In genomic region chr3:64892664-64893309, GRCh38 we compare ENCODE assay signal across 23 cellular contexts.
DNase-seq lines count a peak whose midpoint lies in the region; ATAC-seq, FAIRE-seq and TF ChIP-seq lines count a peak whose summit lies in the region.
"Had no signal": no experiment of that assay in that cellular context is flagged by ENCODE, and none has a peak within 500 bp of the region (broad histone marks: within the 10 kb centered on the region; RNA-seq: fewer than 3 reads in every experiment).

No MANE protein-coding gene starts in this region.

- BruUV-seq in K562 (replicated peaks; lab: Mats Ljungman, UMichigan) = no TSS peak

- H4K20me1 ChIP-seq in K562 (replicated peaks; ENCODE audit: control insufficient read depth, insufficient read depth, low read length) = no peaks in the 10 kb centered on the region

- TF ChIP-seq POLR2A in K562 (conservative IDR thresholded peaks at IDR 0.05) (no peak), testis (IDR thresholded peaks at IDR 0.05) (no peak)

- no peaks in the 10 kb centered on the region for H3K9me1 ChIP-seq in K562 (ENCODE audit: control insufficient read depth, insufficient read depth, low read length)

- no peak for TF ChIP-seq RAD21 in K562 (CRISPR knock-in tag; conservative IDR thresholded peaks at IDR 0.05 in 1 of 2, IDR thresholded peaks at IDR 0.05 in 1 of 2)

- ATAC-seq in K562 (no peak), left lung (peak; percentile 65), HG02981 (IDR thresholded peaks at IDR 0.05; ENCODE audit: unreplicated experiment) (no peak), HG03565 (IDR thresholded peaks at IDR 0.05; ENCODE audit: unreplicated experiment) (no peak)
- ATAC-seq: GM23338 had no signal

- H3K4me3 ChIP-seq in K562 (no peak overlapping the region), epithelial cell of esophagus (ENCODE audit: low read length) (no peak overlapping the region), left lung (no peak overlapping the region), testis (no peak overlapping the region)
- H3K4me3 ChIP-seq: GM23338 had no signal

- no peak overlapping the region for H2AFZ ChIP-seq in K562 (ENCODE audit: low read depth, low read length)
- H2AFZ ChIP-seq: GM23338 had no signal

- 60% methylated on average over 3 of the region's 5 CpGs for WGBS in K562 (ENCODE audit: insufficient coverage, low coverage, missing lambda C conversion rate)
- 69 to 83% methylated on average over 5 of the region's 5 CpGs for WGBS in testis, 2 donors

- H3K9ac ChIP-seq in K562 (ENCODE audit: insufficient read depth in 1 of 2, low read depth in 2 of 2, low read length in 2 of 2) = no peak overlapping the region

- intact Hi-C loops in K562 (cut with micrococcal nuclease) = no loop called here
- intact Hi-C loops in left lung (cut with DNase I) = no loop called here
- intact Hi-C loops in testis (cut with DNase I; ENCODE audit: low total_unique reads) = no loop called here

- H3K27ac ChIP-seq in K562 (ENCODE audit: extremely low read depth, low read depth, low read length) (no peak overlapping the region), left lung (no peak overlapping the region), testis (no peak overlapping the region)

- TF ChIP-seq EP300 in K562 (IDR thresholded peaks at IDR 0.05; ENCODE audit: low read length) = no peak

- DNase-seq in K562 (ENCODE audit: extremely low read depth in 1 of 4, low spot score in 3 of 4) (peak in 3 of 4 experiments; percentile 25 to 27 (median 26)), epithelial cell of esophagus (ENCODE audit: low read depth) (peak; percentile 56), left lung (no peak), testis (peak; percentile 41), DMS153 treated with DMSO at 0.1 percent for 48 hours (lab: John Stamatoyannopoulos, UW; ENCODE audit: unreplicated experiment) (no peak), hepatic stellate cell (ENCODE audit: low spot score) (no peak)
- DNase-seq: ACHN; BE2C; C1 segment of cervical spinal cord; CD4-positive, CD25-positive, alpha-beta regulatory T cell; CD8-positive, alpha-beta memory T cell; COR-L47; DMS 273 treated with DMSO at 0.1 percent for 48 hours; GDM1; HCEC 1CT had no signal

- H3K36me3 ChIP-seq in K562 (ENCODE audit: control insufficient read depth, insufficient read depth, low read length) (no peaks in the 10 kb centered on the region), left lung (no peaks in the 10 kb centered on the region), testis (ENCODE audit: low read depth, missing control alignments) (no peaks in the 10 kb centered on the region)
- H3K36me3 ChIP-seq: BE2C had no signal

- in situ Hi-C loops in K562 (cut with MboI) = no loop called here

- no peaks in the 10 kb centered on the region for H3K27me3 ChIP-seq in K562 (ENCODE audit: control insufficient read depth in 2 of 2, insufficient read depth in 2 of 2, low read length in 2 of 2)
- H3K27me3 ChIP-seq in left lung = no peaks in the 10 kb centered on the region
- no peaks in the 10 kb centered on the region for H3K27me3 ChIP-seq in testis
- H3K27me3 ChIP-seq: BE2C had no signal

- CTCF ChIA-PET in K562 (lab: Yijun Ruan, JAX; ENCODE audit: low intra/inter-chr PET ratio) = no interaction called here

- no peak for FAIRE-seq in K562 (lab: Jason Lieb, UNC)
- FAIRE-seq: A204.1, GM12892, GM18507, H54, HTR-8/SVneo had no signal

- no peaks in the 10 kb centered on the region; a peak in 1 of 5 replicates for H3K4me1 ChIP-seq in K562 (replicated peaks in 1 of 2; ENCODE audit: control insufficient read depth in 2 of 2, insufficient read depth in 2 of 2, low read length in 2 of 2)
- H3K4me1 ChIP-seq in left lung = peaks cover 0 to 5% of the 10 kb centered on the region in 2 donors
- H3K4me1 ChIP-seq in testis = peaks cover 28% of the 10 kb centered on the region

- H3K4me2 ChIP-seq in K562 (ENCODE audit: insufficient read depth, low read length) = no peak overlapping the region
- H3K4me2 ChIP-seq: GM23338 had no signal

- H3K79me2 ChIP-seq in K562 (ENCODE audit: control insufficient read depth, insufficient read depth, low read length) = no peaks in the 10 kb centered on the region

- POLR2A ChIA-PET in K562 (lab: Yijun Ruan, JAX) = no interaction called here

- H3K9me3 ChIP-seq in K562 (replicated peaks; ENCODE audit: control insufficient read depth, insufficient read depth, low read depth, low read length) = no peaks in the 10 kb centered on the region
- H3K9me3 ChIP-seq in left lung = peaks cover 0 to 2% of the 10 kb centered on the region in 2 donors
- no peaks in the 10 kb centered on the region for H3K9me3 ChIP-seq in testis
- H3K9me3 ChIP-seq: BE2C had no signal

- TF ChIP-seq CTCF in K562 (IDR thresholded peaks at IDR 0.05 in 2 of 3, conservative IDR thresholded peaks at IDR 0.05 in 1 of 3; ENCODE audit: insufficient read depth in 2 of 3, low read depth in 1 of 3, low read length in 3 of 3) = no peak
- TF ChIP-seq CTCF in epithelial cell of esophagus (IDR thresholded peaks at IDR 0.05; ENCODE audit: insufficient read depth, low read depth, low read length, missing control alignments) = no peak
- TF ChIP-seq CTCF in left lung (IDR thresholded peaks at IDR 0.05) = no peak
- TF ChIP-seq CTCF in testis (IDR thresholded peaks at IDR 0.05) = no peak

TF ChIP-seq in K562, 482 proteins besides CTCF, POLR2A, EP300 and RAD21 (continues in another document):
- no peak for TF ChIP-seq CREB3 (tag; conservative IDR thresholded peaks at IDR 0.05; ENCODE audit: low read depth)
- no peak for TF ChIP-seq SPI1 (IDR thresholded peaks at IDR 0.05; ENCODE audit: borderline replicate concordance, low read depth, low read length)
- TF ChIP-seq YBX1 (IDR thresholded peaks at IDR 0.05) = no peak
- TF ChIP-seq NFIC (IDR thresholded peaks at IDR 0.05) = no peak
- TF ChIP-seq C11orf30 (IDR thresholded peaks at IDR 0.05; ENCODE audit: low read depth) = no peak
- peak; percentile 36; the same call in 1 of the 2 replicates for TF ChIP-seq RAD51 (IDR thresholded peaks at IDR 0.05; ENCODE audit: borderline replicate concordance, low read depth)
- TF ChIP-seq ZNF239 (CRISPR knock-in tag; IDR thresholded peaks at IDR 0.05) = no peak
- TF ChIP-seq TFE3 (CRISPR knock-in tag; IDR thresholded peaks at IDR 0.05) = peak; percentile 55
- TF ChIP-seq MLLT1 (IDR thresholded peaks at IDR 0.05) = no peak
- TF ChIP-seq KDM2B (CRISPR knock-in tag; IDR thresholded peaks at IDR 0.05) = no peak
- TF ChIP-seq HMBOX1 (IDR thresholded peaks at IDR 0.05) = no peak
- no peak for TF ChIP-seq CTBP1 (IDR thresholded peaks at IDR 0.05; ENCODE audit: borderline replicate concordance)
- no peak for TF ChIP-seq ZNF444 (CRISPR knock-in tag; IDR thresholded peaks at IDR 0.05)

Comparison
In these comparisons a context has a peak if more than half of its experiments do, and no peak if none do; other contexts are left out.
1. DNase-seq: peak in K562 (3 of 4), epithelial cell of esophagus (single experiment) and testis (single experiment); none in left lung (0 of 2), DMS153 treated with DMSO at 0.1 percent for 48 hours (single experiment) and hepatic stellate cell (single experiment).